8 cellular contexts compared by ENCODE assay signal in genomic region chr3:179929091-179929529, GRCh38.
DNase-seq lines count a peak whose midpoint lies in the region; ATAC-seq, FAIRE-seq and TF ChIP-seq lines count a peak whose summit lies in the region.

No MANE protein-coding gene starts in this region.

- no peaks in the 10 kb centered on the region; the same call in 1 of the 2 replicates for H3K27me3 ChIP-seq in Caco-2 (replicated peaks; ENCODE audit: control insufficient read depth, insufficient read depth, low read length)
- no peaks in the 10 kb centered on the region for H3K27me3 ChIP-seq in adrenal gland
- no peaks in the 10 kb centered on the region for H3K27me3 ChIP-seq in spleen (replicated peaks in 1 of 7)

- TF ChIP-seq CTCF in Caco-2 (IDR thresholded peaks at IDR 0.05; ENCODE audit: insufficient read depth in 1 of 2, low read depth in 1 of 2, low read length in 1 of 2, severe bottlenecking in 1 of 2, unreplicated experiment in 1 of 2) (peak; percentile 76 to 85), GM20000 (IDR thresholded peaks at IDR 0.05; ENCODE audit: extremely low read depth, missing control alignments) (peak; percentile 82), adrenal gland (IDR thresholded peaks at IDR 0.05) (peak; percentile 37 to 75 (median 56)), spleen (IDR thresholded peaks at IDR 0.05 in 8 of 11, conservative IDR thresholded peaks at IDR 0.05 in 3 of 11) (peak in 8 of 11 experiments; percentile 37 to 67 (median 60))

- H3K4me1 ChIP-seq in Caco-2 (no peaks in the 10 kb centered on the region), adrenal gland (replicated peaks in 1 of 2) (no peaks in the 10 kb centered on the region), spleen (no peaks in the 10 kb centered on the region)

- H3K36me3 ChIP-seq in Caco-2 (ENCODE audit: control insufficient read depth, insufficient read depth, low read length) (no peaks in the 10 kb centered on the region), adrenal gland (replicated peaks in 1 of 2) (no peaks in the 10 kb centered on the region), spleen (no peaks in the 10 kb centered on the region)

- H3K27ac ChIP-seq in adrenal gland, result no peak overlapping the region
- H3K27ac ChIP-seq in spleen, result no peak overlapping the region

- no peak overlapping the region for H3K4me3 Mint-ChIP-seq in Caco-2 (ENCODE audit: unreplicated experiment)

- POLR2A ChIA-PET in Caco-2 (lab: Charles Lee), result no interaction called here

- CTCF ChIA-PET in Caco-2 (lab: Charles Lee), result interaction anchor here (0.6 to 1.7 kb wide), 4 partner anchors 10 to 547 kb away, joined by 3 to 7 read pairs (median 4); no protein-coding TSS in a partner anchor

- no peaks in the 10 kb centered on the region for H3K4me1 Mint-ChIP-seq in Caco-2 (ENCODE audit: low read depth, unreplicated experiment)

- peaks cover 19% of the 10 kb centered on the region for H3K27me3 Mint-ChIP-seq in Caco-2 (ENCODE audit: insufficient read depth, unreplicated experiment)

- H3K9me3 ChIP-seq in Caco-2 (no peaks in the 10 kb centered on the region), adrenal gland (replicated peaks in 1 of 3) (no peaks in the 10 kb centered on the region), spleen (no peaks in the 10 kb centered on the region)

- 16 to 27% (median 22%) methylated on average over 1 of the region's 1 CpG for WGBS in adrenal gland, 4 donors
- 22 to 43% (median 31%) methylated on average over 1 of the region's 1 CpG for WGBS in spleen, 5 donors

- no TSS peak for BruUV-seq in Caco-2 (replicated peaks; lab: Mats Ljungman, UMichigan)

- intact Hi-C loops in Caco-2 (cut with micrococcal nuclease; ENCODE audit: unreplicated experiment), result loop anchor here (1.0 to 5.0 kb wide), 4 partner anchors 117 to 666 kb away; no protein-coding TSS in a partner anchor
- intact Hi-C loops in adrenal gland (cut with DNase I), result no loop called here
- intact Hi-C loops in spleen (cut with DNase I; ENCODE audit: low total_unique reads), result no loop called here

- H3K9me3 Mint-ChIP-seq in Caco-2 (ENCODE audit: unreplicated experiment), result no peaks in the 10 kb centered on the region

- peak; percentile 76 for FAIRE-seq in RCC 7860 (lab: Jason Lieb, UNC)

- H3K4me3 ChIP-seq in Caco-2 (ENCODE audit: low read depth, low read length) (no peak overlapping the region), adrenal gland (no peak overlapping the region), spleen (no peak overlapping the region)

- no peak for ATAC-seq in GM21576 (IDR thresholded peaks at IDR 0.05; ENCODE audit: unreplicated experiment)

- H3K27ac Mint-ChIP-seq in Caco-2 (ENCODE audit: unreplicated experiment), result no peak overlapping the region

- peak; percentile 38 to 57 for DNase-seq in Caco-2
- peak; percentile 56 for DNase-seq in GM20000 (ENCODE audit: low spot score)
- DNase-seq in Kasumi-1 (lab: John Stamatoyannopoulos, UW), result peak; percentile 71 to 75
- DNase-seq in RCC 7860 (ENCODE audit: low spot score), result peak; percentile 46
- DNase-seq in adrenal gland, result peak; percentile 46 to 61 (median 50)
- peak; percentile 40 to 75 for DNase-seq in hippocampal formation (lab: John Stamatoyannopoulos, UW)
- no peak for DNase-seq in spleen

- no peaks in the 10 kb centered on the region for H3K36me3 Mint-ChIP-seq in Caco-2 (ENCODE audit: insufficient read depth, unreplicated experiment)

- TF ChIP-seq POLR2A in adrenal gland (IDR thresholded peaks at IDR 0.05), result no peak
- TF ChIP-seq POLR2A in spleen (IDR thresholded peaks at IDR 0.05), result no peak
